Comparison of ENCODE assay signal across 4 cellular contexts in genomic region chr12:93807354-93807753, GRCh38.
TF ChIP-seq lines count a peak whose summit lies in the region.

No MANE protein-coding gene starts in this region.

TF ChIP-seq in SK-N-SH, 30 proteins besides CTCF, POLR2A, EP300 and RAD21:
- TF ChIP-seq RFX5 (IDR thresholded peaks at IDR 0.05; ENCODE audit: low read length) (no peak), REST (IDR thresholded peaks at IDR 0.05; ENCODE audit: low read depth, low read length) (peak; percentile 83)
- TF ChIP-seq, protein P1, sequence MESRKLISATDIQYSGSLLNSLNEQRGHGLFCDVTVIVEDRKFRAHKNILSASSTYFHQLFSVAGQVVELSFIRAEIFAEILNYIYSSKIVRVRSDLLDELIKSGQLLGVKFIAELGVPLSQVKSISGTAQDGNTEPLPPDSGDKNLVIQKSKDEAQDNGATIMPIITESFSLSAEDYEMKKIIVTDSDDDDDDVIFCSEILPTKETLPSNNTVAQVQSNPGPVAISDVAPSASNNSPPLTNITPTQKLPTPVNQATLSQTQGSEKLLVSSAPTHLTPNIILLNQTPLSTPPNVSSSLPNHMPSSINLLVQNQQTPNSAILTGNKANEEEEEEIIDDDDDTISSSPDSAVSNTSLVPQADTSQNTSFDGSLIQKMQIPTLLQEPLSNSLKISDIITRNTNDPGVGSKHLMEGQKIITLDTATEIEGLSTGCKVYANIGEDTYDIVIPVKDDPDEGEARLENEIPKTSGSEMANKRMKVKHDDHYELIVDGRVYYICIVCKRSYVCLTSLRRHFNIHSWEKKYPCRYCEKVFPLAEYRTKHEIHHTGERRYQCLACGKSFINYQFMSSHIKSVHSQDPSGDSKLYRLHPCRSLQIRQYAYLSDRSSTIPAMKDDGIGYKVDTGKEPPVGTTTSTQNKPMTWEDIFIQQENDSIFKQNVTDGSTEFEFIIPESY (IDR thresholded peaks at IDR 0.05; ENCODE audit: borderline replicate concordance, low read depth): no peak

TF ChIP-seq in SK-N-SH treated with all-trans-retinoic acid at 6 μM for 48 hours, 23 proteins besides CTCF, POLR2A, EP300 and RAD21:
- TF ChIP-seq PPARA (CRISPR knock-in tag; IDR thresholded peaks at IDR 0.05; ENCODE audit: borderline replicate concordance) (no peak), OSR1 (CRISPR knock-in tag; IDR thresholded peaks at IDR 0.05) (no peak), TOX (CRISPR knock-in tag; IDR thresholded peaks at IDR 0.05; ENCODE audit: borderline replicate concordance) (no peak), ZNF565 (CRISPR knock-in tag; conservative IDR thresholded peaks at IDR 0.05; ENCODE audit: low read depth) (no peak), ESRRG (CRISPR knock-in tag; IDR thresholded peaks at IDR 0.05) (no peak), ZC3H10 (CRISPR knock-in tag; IDR thresholded peaks at IDR 0.05) (no peak)
- TF ChIP-seq, protein P2, sequence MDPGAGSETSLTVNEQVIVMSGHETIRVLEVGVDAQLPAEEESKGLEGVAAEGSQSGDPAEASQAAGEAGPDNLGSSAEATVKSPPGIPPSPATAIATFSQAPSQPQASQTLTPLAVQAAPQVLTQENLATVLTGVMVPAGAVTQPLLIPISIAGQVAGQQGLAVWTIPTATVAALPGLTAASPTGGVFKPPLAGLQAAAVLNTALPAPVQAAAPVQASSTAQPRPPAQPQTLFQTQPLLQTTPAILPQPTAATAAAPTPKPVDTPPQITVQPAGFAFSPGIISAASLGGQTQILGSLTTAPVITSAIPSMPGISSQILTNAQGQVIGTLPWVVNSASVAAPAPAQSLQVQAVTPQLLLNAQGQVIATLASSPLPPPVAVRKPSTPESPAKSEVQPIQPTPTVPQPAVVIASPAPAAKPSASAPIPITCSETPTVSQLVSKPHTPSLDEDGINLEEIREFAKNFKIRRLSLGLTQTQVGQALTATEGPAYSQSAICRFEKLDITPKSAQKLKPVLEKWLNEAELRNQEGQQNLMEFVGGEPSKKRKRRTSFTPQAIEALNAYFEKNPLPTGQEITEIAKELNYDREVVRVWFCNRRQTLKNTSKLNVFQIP (CRISPR knock-in tag; IDR thresholded peaks at IDR 0.05; ENCODE audit: borderline replicate concordance, low read depth): no peak
- TF ChIP-seq, protein P3, sequence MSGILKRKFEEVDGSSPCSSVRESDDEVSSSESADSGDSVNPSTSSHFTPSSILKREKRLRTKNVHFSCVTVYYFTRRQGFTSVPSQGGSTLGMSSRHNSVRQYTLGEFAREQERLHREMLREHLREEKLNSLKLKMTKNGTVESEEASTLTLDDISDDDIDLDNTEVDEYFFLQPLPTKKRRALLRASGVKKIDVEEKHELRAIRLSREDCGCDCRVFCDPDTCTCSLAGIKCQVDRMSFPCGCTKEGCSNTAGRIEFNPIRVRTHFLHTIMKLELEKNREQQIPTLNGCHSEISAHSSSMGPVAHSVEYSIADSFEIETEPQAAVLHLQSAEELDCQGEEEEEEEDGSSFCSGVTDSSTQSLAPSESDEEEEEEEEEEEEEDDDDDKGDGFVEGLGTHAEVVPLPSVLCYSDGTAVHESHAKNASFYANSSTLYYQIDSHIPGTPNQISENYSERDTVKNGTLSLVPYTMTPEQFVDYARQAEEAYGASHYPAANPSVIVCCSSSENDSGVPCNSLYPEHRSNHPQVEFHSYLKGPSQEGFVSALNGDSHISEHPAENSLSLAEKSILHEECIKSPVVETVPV (CRISPR knock-in tag; IDR thresholded peaks at IDR 0.05): no peak
TF ChIP-seq in SK-N-SH treated with all-trans-retinoic acid at 6 μM for 48 hours: peak in this region for 0.

TF ChIP-seq in HEK293, 187 proteins besides CTCF, POLR2A, EP300 and RAD21:
- TF ChIP-seq ZNF580 (tag by site-specific recombination; IDR thresholded peaks at IDR 0.05) (no peak), REST (tag by site-specific recombination; IDR thresholded peaks at IDR 0.05) (peak; percentile 83), ZNF626 (tag by site-specific recombination; IDR thresholded peaks at IDR 0.05) (no peak), ZNF449 (tag by site-specific recombination; IDR thresholded peaks at IDR 0.05) (no peak)

TF ChIP-seq in GM12878, 131 proteins besides CTCF, POLR2A, EP300 and RAD21:
- TF ChIP-seq RFX5 (IDR thresholded peaks at IDR 0.05; ENCODE audit: low read depth, low read length): no peak
- no peak for TF ChIP-seq PML (IDR thresholded peaks at IDR 0.05; ENCODE audit: low read length)
- no peak for TF ChIP-seq IRF4 (IDR thresholded peaks at IDR 0.05; ENCODE audit: low read depth, low read length)
- no peak for TF ChIP-seq TBL1XR1 (IDR thresholded peaks at IDR 0.05; ENCODE audit: low read depth, low read length)
- TF ChIP-seq REST (IDR thresholded peaks at IDR 0.05; ENCODE audit: low read depth, low read length): peak; percentile 39; the same call in 1 of the 2 replicates
- no peak for TF ChIP-seq SIN3A (IDR thresholded peaks at IDR 0.05; ENCODE audit: low read depth, low read length)
